In genomic region chrX:7110821-7111276, GRCh38 we compare ENCODE assay signal across 1 cellular context.
A peak's percentile ranks its signal among the peaks of the same experiment; 100 is the strongest.
TF ChIP-seq lines count a peak whose summit lies in the region.

No MANE protein-coding gene starts in this region.

TF ChIP-seq in GM12878, 131 proteins besides CTCF, POLR2A, EP300 and RAD21 (continued from another document):
- TF ChIP-seq CBFB (IDR thresholded peaks at IDR 0.05; ENCODE audit: low read depth): peak; percentile 87
- 0 out of 2 replicates have a peak, but pooled peaks have one; percentile 51 for TF ChIP-seq ZNF207 (IDR thresholded peaks at IDR 0.05; ENCODE audit: borderline replicate concordance)
- TF ChIP-seq TAF1 (IDR thresholded peaks at IDR 0.05; ENCODE audit: borderline replicate concordance, low read depth, low read length): peak; percentile 55; the same call in 1 of the 2 replicates
- TF ChIP-seq, protein P1, sequence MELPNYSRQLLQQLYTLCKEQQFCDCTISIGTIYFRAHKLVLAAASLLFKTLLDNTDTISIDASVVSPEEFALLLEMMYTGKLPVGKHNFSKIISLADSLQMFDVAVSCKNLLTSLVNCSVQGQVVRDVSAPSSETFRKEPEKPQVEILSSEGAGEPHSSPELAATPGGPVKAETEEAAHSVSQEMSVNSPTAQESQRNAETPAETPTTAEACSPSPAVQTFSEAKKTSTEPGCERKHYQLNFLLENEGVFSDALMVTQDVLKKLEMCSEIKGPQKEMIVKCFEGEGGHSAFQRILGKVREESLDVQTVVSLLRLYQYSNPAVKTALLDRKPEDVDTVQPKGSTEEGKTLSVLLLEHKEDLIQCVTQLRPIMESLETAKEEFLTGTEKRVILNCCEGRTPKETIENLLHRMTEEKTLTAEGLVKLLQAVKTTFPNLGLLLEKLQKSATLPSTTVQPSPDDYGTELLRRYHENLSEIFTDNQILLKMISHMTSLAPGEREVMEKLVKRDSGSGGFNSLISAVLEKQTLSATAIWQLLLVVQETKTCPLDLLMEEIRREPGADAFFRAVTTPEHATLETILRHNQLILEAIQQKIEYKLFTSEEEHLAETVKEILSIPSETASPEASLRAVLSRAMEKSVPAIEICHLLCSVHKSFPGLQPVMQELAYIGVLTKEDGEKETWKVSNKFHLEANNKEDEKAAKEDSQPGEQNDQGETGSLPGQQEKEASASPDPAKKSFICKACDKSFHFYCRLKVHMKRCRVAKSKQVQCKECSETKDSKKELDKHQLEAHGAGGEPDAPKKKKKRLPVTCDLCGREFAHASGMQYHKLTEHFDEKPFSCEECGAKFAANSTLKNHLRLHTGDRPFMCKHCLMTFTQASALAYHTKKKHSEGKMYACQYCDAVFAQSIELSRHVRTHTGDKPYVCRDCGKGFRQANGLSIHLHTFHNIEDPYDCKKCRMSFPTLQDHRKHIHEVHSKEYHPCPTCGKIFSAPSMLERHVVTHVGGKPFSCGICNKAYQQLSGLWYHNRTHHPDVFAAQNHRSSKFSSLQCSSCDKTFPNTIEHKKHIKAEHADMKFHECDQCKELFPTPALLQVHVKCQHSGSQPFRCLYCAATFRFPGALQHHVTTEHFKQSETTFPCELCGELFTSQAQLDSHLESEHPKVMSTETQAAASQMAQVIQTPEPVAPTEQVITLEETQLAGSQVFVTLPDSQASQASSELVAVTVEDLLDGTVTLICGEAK (IDR thresholded peaks at IDR 0.05; ENCODE audit: borderline replicate concordance): no peak
